In genomic region chr7:2598175-2598823, GRCh38 we compare ENCODE assay signal across 25 cellular contexts.
"Had no signal": no experiment of that assay in that cellular context is flagged by ENCODE, and none has a peak within 500 bp of the region (broad histone marks: within the 10 kb centered on the region; RNA-seq: fewer than 3 reads in every experiment).

No MANE protein-coding gene starts in this region.

- H3K27ac ChIP-seq: dorsolateral prefrontal cortex, epithelial cell of prostate, esophagus muscularis mucosa, gastroesophageal sphincter, parathyroid adenoma, testis, transverse colon had no signal

- DNase-seq: cortex of kidney; dorsolateral prefrontal cortex; effector CD8-positive, alpha-beta T cell; glutamatergic neuron; immature natural killer cell; mesendoderm; naive B cell; occipital lobe; spleen; stimulated activated CD4-positive, alpha-beta T cell treated with anti-CD3 and anti-CD28 coated beads, Interleukin-15, amount 100 ng/mL, for 24 hours; stimulated activated CD4-positive, alpha-beta T cell treated with anti-CD3 and anti-CD28 coated beads, Interleukin-1b, Interleukin-23, amount 100 ng/mL, for 48 hours; stimulated activated CD4-positive, alpha-beta T cell treated with anti-CD3 and anti-CD28 coated beads, Interleukin-4, amount 100 ng/mL, for 24 hours; stimulated activated naive B cell treated with anti-CD40 and anti-IgM and Interleukin-4, amounts not matched to agents 10 μg/mL and 1 μg/mL and 100 μg/mL, for 72 hours; stimulated activated naive CD8-positive, alpha-beta T cell treated with anti-CD3 and anti-CD28 coated beads, Interleukin-15, amount 100 ng/mL, for 72 hours; testis; transverse colon had no signal

- H3K4me3 ChIP-seq: dorsolateral prefrontal cortex, esophagus muscularis mucosa, gastroesophageal sphincter, prostate gland, spleen, testis, transverse colon had no signal

- FAIRE-seq: endometrium, keratinocyte had no signal

- ATAC-seq: gastroesophageal sphincter; sciatic nerve; stimulated activated naive B cell treated with anti-CD40 and anti-IgM and Interleukin-4, amounts not matched to agents 10 μg/mL and 1 μg/mL and 100 μg/mL, for 72 hours; stimulated activated naive CD8-positive, alpha-beta T cell treated with anti-CD3 and anti-CD28 coated beads, Interleukin-15, amount 100 ng/mL, for 72 hours had no signal

- H3K4me1 ChIP-seq: esophagus muscularis mucosa, gastroesophageal sphincter, parathyroid adenoma, prostate gland, testis, transverse colon had no signal

- H3K4me3 Mint-ChIP-seq: immature natural killer cell; nephron; stimulated activated naive B cell treated with anti-CD40 and anti-IgM and Interleukin-4, amounts not matched to agents 10 μg/mL and 1 μg/mL and 100 μg/mL, for 72 hours; stimulated activated naive CD8-positive, alpha-beta T cell treated with anti-CD3 and anti-CD28 coated beads, Interleukin-15, amount 100 ng/mL, for 72 hours had no signal

- H3K36me3 Mint-ChIP-seq: naive B cell had no signal

- H3K27me3 Mint-ChIP-seq: stimulated activated naive CD8-positive, alpha-beta T cell treated with anti-CD3 and anti-CD28 coated beads, Interleukin-15, amount 100 ng/mL, for 72 hours had no signal

- H3K9me3 Mint-ChIP-seq: immature natural killer cell; naive B cell; nephron; stimulated activated naive B cell treated with anti-CD40 and anti-IgM and Interleukin-4, amounts not matched to agents 10 μg/mL and 1 μg/mL and 100 μg/mL, for 72 hours; stimulated activated naive CD8-positive, alpha-beta T cell treated with anti-CD3 and anti-CD28 coated beads, Interleukin-15, amount 100 ng/mL, for 72 hours had no signal

- H3K27me3 ChIP-seq: dorsolateral prefrontal cortex, esophagus muscularis mucosa, gastroesophageal sphincter, spleen, testis, transverse colon had no signal

- H3K27ac Mint-ChIP-seq: immature natural killer cell; nephron; stimulated activated naive B cell treated with anti-CD40 and anti-IgM and Interleukin-4, amounts not matched to agents 10 μg/mL and 1 μg/mL and 100 μg/mL, for 72 hours; stimulated activated naive CD8-positive, alpha-beta T cell treated with anti-CD3 and anti-CD28 coated beads, Interleukin-15, amount 100 ng/mL, for 72 hours had no signal

- H3K9me3 ChIP-seq: esophagus muscularis mucosa, gastroesophageal sphincter, prostate gland, spleen, testis, transverse colon had no signal

- H3K4me1 Mint-ChIP-seq: immature natural killer cell; stimulated activated naive CD8-positive, alpha-beta T cell treated with anti-CD3 and anti-CD28 coated beads, Interleukin-15, amount 100 ng/mL, for 72 hours had no signal
